ENCODE assay signal across 1 cellular context in the genomic region with DNA sequence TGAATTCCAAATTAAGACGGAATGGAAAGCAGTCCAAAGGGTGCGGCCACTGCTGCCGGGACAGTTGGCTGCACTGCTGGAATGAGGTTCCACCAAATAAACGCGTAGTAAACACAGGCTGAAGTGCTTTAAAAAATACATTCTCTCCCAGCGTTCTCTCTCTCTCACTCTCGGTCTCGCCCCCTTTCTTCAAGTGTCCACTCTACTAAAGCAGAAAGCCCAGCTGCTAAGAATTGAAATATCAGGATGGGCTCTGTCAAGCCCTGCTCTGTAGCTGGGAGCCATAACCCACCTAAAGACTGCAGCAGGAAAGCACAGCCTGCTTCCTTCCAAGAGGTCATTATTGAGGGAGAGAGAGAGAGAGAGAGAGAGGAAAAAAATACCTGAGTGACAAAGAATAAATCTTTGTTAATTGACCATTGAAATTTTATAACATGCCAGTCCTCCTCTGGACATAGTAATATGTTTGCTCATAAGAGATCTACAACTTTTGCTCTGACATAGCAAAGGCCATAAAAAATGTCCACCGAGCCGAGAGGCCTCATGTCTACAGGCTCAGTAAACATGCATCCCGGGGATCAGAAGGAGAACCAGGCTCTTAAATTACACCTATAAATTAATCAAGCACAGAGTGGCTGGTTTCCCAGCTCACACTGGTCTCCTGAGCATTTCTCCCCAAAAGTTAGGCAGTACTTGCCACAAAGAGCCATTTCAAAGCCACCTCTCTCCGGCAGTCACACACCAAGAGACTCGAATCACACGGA.
TF ChIP-seq lines count a peak whose summit lies in the region.

No MANE protein-coding gene starts in this region.

TF ChIP-seq in HepG2, 621 proteins besides CTCF, POLR2A, EP300 and RAD21 (continued from another document):
- TF ChIP-seq, protein P1, sequence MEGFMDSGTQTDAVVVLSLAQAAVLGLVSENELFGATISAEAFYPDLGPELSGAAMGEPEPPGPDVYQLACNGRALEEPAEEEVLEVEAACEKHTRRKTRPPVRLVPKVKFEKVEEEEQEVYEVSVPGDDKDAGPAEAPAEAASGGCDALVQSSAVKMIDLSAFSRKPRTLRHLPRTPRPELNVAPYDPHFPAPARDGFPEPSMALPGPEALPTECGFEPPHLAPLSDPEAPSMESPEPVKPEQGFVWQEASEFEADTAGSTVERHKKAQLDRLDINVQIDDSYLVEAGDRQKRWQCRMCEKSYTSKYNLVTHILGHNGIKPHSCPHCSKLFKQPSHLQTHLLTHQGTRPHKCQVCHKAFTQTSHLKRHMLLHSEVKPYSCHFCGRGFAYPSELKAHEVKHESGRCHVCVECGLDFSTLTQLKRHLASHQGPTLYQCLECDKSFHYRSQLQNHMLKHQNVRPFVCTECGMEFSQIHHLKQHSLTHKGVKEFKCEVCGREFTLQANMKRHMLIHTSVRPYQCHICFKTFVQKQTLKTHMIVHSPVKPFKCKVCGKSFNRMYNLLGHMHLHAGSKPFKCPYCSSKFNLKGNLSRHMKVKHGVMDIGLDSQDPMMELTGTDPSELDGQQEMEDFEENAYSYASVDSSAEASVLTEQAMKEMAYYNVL (CRISPR knock-in tag; IDR thresholded peaks at IDR 0.05; ENCODE audit: borderline replicate concordance), result no peak
- TF ChIP-seq ZBTB1 (CRISPR knock-in tag; IDR thresholded peaks at IDR 0.05; ENCODE audit: borderline replicate concordance) (no peak), POGZ (CRISPR knock-in tag; IDR thresholded peaks at IDR 0.05) (no peak), AKNA (CRISPR knock-in tag; IDR thresholded peaks at IDR 0.05; ENCODE audit: borderline replicate concordance) (no peak), HDAC2 (CRISPR knock-in tag; IDR thresholded peaks at IDR 0.05) (no peak), HOXA7 (CRISPR knock-in tag; IDR thresholded peaks at IDR 0.05) (no peak), ZNF263 (CRISPR knock-in tag; IDR thresholded peaks at IDR 0.05) (no peak), ZFP90 (CRISPR knock-in tag; IDR thresholded peaks at IDR 0.05; ENCODE audit: borderline replicate concordance) (no peak), ZFAT (CRISPR knock-in tag; conservative IDR thresholded peaks at IDR 0.05) (no peak), ZNF501 (CRISPR knock-in tag; IDR thresholded peaks at IDR 0.05) (no peak), ZNF530 (CRISPR knock-in tag; IDR thresholded peaks at IDR 0.05; ENCODE audit: low read depth) (no peak)
- TF ChIP-seq, protein P2, sequence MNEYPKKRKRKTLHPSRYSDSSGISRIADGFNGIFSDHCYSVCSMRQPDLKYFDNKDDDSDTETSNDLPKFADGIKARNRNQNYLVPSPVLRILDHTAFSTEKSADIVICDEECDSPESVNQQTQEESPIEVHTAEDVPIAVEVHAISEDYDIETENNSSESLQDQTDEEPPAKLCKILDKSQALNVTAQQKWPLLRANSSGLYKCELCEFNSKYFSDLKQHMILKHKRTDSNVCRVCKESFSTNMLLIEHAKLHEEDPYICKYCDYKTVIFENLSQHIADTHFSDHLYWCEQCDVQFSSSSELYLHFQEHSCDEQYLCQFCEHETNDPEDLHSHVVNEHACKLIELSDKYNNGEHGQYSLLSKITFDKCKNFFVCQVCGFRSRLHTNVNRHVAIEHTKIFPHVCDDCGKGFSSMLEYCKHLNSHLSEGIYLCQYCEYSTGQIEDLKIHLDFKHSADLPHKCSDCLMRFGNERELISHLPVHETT (CRISPR knock-in tag; conservative IDR thresholded peaks at IDR 0.05), result no peak
- TF ChIP-seq, protein P3, sequence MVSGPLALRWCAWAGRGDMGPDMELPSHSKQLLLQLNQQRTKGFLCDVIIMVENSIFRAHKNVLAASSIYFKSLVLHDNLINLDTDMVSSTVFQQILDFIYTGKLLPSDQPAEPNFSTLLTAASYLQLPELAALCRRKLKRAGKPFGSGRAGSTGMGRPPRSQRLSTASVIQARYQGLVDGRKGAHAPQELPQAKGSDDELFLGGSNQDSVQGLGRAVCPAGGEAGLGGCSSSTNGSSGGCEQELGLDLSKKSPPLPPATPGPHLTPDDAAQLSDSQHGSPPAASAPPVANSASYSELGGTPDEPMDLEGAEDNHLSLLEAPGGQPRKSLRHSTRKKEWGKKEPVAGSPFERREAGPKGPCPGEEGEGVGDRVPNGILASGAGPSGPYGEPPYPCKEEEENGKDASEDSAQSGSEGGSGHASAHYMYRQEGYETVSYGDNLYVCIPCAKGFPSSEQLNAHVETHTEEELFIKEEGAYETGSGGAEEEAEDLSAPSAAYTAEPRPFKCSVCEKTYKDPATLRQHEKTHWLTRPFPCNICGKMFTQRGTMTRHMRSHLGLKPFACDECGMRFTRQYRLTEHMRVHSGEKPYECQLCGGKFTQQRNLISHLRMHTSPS (CRISPR knock-in tag; IDR thresholded peaks at IDR 0.05; ENCODE audit: low read depth), result no peak
- TF ChIP-seq, protein P4, sequence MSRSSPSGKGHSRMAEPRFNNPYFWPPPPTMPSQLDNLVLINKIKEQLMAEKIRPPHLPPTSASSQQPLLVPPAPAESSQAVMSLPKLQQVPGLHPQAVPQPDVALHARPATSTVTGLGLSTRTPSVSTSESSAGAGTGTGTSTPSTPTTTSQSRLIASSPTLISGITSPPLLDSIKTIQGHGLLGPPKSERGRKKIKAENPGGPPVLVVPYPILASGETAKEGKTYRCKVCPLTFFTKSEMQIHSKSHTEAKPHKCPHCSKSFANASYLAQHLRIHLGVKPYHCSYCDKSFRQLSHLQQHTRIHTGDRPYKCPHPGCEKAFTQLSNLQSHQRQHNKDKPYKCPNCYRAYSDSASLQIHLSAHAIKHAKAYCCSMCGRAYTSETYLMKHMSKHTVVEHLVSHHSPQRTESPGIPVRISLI (CRISPR knock-in tag; IDR thresholded peaks at IDR 0.05; ENCODE audit: borderline replicate concordance), result no peak
